Comparison of ENCODE assay signal across 21 cellular contexts in genomic region chr18:51514128-51514527, GRCh38.
"Had no signal": no experiment of that assay in that cellular context is flagged by ENCODE, and none has a peak within 500 bp of the region (broad histone marks: within the 10 kb centered on the region; RNA-seq: fewer than 3 reads in every experiment).

No MANE protein-coding gene starts in this region.

- H3K9me3 ChIP-seq: body of pancreas, prostate gland, right atrium auricular region had no signal

- H3K4me1 Mint-ChIP-seq: activated CD4-positive, alpha-beta T cell treated with anti-CD3 and anti-CD28 coated beads for 36 hours; activated naive CD8-positive, alpha-beta T cell treated with anti-CD3 and anti-CD28 coated beads, Interleukin-2, amount 10 ng/mL, durations not matched to agents 7 days and 5 days; naive thymus-derived CD4-positive, alpha-beta T cell had no signal

- DNase-seq: activated CD4-positive, alpha-beta T cell treated with anti-CD3 and anti-CD28 coated beads for 36 hours; activated CD4-positive, alpha-beta T cell treated with anti-CD3 and anti-CD28 coated beads, Interleukin-2, amount 50 U/mL, for 48 hours; activated naive CD4-positive, alpha-beta T cell; activated naive CD8-positive, alpha-beta T cell treated with anti-CD3 and anti-CD28 coated beads, Interleukin-2, amount 10 ng/mL, durations not matched to agents 7 days and 5 days; activated T-cell treated with anti-CD3 and anti-CD28 coated beads for 4 hours; body of pancreas; central memory CD4-positive, alpha-beta T cell; dorsolateral prefrontal cortex; heart left ventricle; left ventricle myocardium superior; mesendoderm; naive thymus-derived CD4-positive, alpha-beta T cell; stimulated activated CD4-positive, alpha-beta T cell treated with anti-CD3 and anti-CD28 coated beads, Interleukin-4, amount 100 ng/mL, for 1 hour; stomach; upper lobe of left lung had no signal

- H3K27ac ChIP-seq: body of pancreas, dorsolateral prefrontal cortex, gastroesophageal sphincter, heart left ventricle, prostate gland, right atrium auricular region, stomach, upper lobe of left lung had no signal

- H3K27me3 ChIP-seq: dorsolateral prefrontal cortex, gastroesophageal sphincter, heart left ventricle, right atrium auricular region, stomach, upper lobe of left lung had no signal

- H3K27ac Mint-ChIP-seq: activated CD4-positive, alpha-beta T cell treated with anti-CD3 and anti-CD28 coated beads for 36 hours; activated naive CD8-positive, alpha-beta T cell treated with anti-CD3 and anti-CD28 coated beads, Interleukin-2, amount 10 ng/mL, durations not matched to agents 7 days and 5 days; activated T-helper 1 cell treated with anti-CD3 and anti-CD28 coated beads, Interleukin-12 subunit alpha, Interleukin-12 subunit beta, Interleukin-2, Interleukin-4 antibody, amounts not matched to agents 30 ng/mL and 10 ng/mL and 1 ng/mL, durations not matched to agents 14 hours and 24 hours and 36 hours; naive thymus-derived CD4-positive, alpha-beta T cell; T-helper 2 cell treated with Interferon-gamma antibody and Interleukin-4, amounts not matched to agents 5 μg/mL and 100 μg/mL, for 36 hours; WTC11 had no signal

- H3K4me3 ChIP-seq: body of pancreas, dorsolateral prefrontal cortex, gastroesophageal sphincter, heart left ventricle, prostate gland, right atrium auricular region, stomach, upper lobe of left lung had no signal

- H3K4me3 Mint-ChIP-seq: activated CD4-positive, alpha-beta T cell treated with anti-CD3 and anti-CD28 coated beads for 36 hours; activated naive CD8-positive, alpha-beta T cell treated with anti-CD3 and anti-CD28 coated beads, Interleukin-2, amount 10 ng/mL, durations not matched to agents 7 days and 5 days; activated T-helper 1 cell treated with anti-CD3 and anti-CD28 coated beads, Interleukin-12 subunit alpha, Interleukin-12 subunit beta, Interleukin-2, Interleukin-4 antibody, amounts not matched to agents 30 ng/mL and 10 ng/mL and 1 ng/mL, durations not matched to agents 14 hours and 24 hours and 36 hours; naive thymus-derived CD4-positive, alpha-beta T cell; T-helper 2 cell treated with Interferon-gamma antibody and Interleukin-4, amounts not matched to agents 5 μg/mL and 100 μg/mL, for 36 hours; WTC11 had no signal

- H3K27me3 Mint-ChIP-seq: activated naive CD8-positive, alpha-beta T cell treated with anti-CD3 and anti-CD28 coated beads, Interleukin-2, amount 10 ng/mL, durations not matched to agents 7 days and 5 days had no signal

- H3K36me3 ChIP-seq: gastroesophageal sphincter, heart left ventricle, prostate gland, right atrium auricular region, stomach, upper lobe of left lung had no signal

- H3K4me1 ChIP-seq: body of pancreas, gastroesophageal sphincter, heart left ventricle, prostate gland, right atrium auricular region, stomach, upper lobe of left lung had no signal

- ATAC-seq: activated CD4-positive, alpha-beta T cell treated with anti-CD3 and anti-CD28 coated beads for 36 hours; body of pancreas; gastroesophageal sphincter; naive thymus-derived CD4-positive, alpha-beta T cell; WTC11 had no signal

- H3K9me3 Mint-ChIP-seq: activated naive CD8-positive, alpha-beta T cell treated with anti-CD3 and anti-CD28 coated beads, Interleukin-2, amount 10 ng/mL, durations not matched to agents 7 days and 5 days had no signal

- H3K36me3 Mint-ChIP-seq: activated naive CD8-positive, alpha-beta T cell treated with anti-CD3 and anti-CD28 coated beads, Interleukin-2, amount 10 ng/mL, durations not matched to agents 7 days and 5 days; naive thymus-derived CD4-positive, alpha-beta T cell had no signal
